Comparison of ENCODE assay signal across 2 cellular contexts in the genomic region with DNA sequence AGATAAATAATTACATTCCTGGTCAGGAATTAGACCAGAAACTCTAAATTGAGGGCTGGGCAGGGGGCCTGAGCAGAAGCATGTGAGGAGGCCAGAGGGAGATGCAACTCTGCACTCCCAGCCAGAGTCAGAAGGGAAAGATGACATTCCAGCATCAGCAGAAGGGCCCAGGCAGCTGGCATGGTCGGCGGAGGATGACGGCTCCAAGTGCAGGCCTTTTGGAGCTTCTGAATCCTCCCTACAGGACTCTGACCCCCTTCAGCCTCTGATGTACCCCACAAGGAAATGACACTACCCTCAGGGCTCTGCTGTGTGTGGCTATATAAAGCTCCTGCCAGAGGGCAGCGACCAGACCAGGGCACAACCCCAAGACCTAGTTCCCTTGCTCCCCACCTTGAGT.
TF ChIP-seq lines count a peak whose summit lies in the region.

No MANE protein-coding gene starts in this region.

TF ChIP-seq in GM23338, 12 proteins besides CTCF, POLR2A, EP300 and RAD21 (continued from another document):
- TF ChIP-seq, protein P1, sequence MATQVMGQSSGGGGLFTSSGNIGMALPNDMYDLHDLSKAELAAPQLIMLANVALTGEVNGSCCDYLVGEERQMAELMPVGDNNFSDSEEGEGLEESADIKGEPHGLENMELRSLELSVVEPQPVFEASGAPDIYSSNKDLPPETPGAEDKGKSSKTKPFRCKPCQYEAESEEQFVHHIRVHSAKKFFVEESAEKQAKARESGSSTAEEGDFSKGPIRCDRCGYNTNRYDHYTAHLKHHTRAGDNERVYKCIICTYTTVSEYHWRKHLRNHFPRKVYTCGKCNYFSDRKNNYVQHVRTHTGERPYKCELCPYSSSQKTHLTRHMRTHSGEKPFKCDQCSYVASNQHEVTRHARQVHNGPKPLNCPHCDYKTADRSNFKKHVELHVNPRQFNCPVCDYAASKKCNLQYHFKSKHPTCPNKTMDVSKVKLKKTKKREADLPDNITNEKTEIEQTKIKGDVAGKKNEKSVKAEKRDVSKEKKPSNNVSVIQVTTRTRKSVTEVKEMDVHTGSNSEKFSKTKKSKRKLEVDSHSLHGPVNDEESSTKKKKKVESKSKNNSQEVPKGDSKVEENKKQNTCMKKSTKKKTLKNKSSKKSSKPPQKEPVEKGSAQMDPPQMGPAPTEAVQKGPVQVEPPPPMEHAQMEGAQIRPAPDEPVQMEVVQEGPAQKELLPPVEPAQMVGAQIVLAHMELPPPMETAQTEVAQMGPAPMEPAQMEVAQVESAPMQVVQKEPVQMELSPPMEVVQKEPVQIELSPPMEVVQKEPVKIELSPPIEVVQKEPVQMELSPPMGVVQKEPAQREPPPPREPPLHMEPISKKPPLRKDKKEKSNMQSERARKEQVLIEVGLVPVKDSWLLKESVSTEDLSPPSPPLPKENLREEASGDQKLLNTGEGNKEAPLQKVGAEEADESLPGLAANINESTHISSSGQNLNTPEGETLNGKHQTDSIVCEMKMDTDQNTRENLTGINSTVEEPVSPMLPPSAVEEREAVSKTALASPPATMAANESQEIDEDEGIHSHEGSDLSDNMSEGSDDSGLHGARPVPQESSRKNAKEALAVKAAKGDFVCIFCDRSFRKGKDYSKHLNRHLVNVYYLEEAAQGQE (IDR thresholded peaks at IDR 0.05; ENCODE audit: unreplicated experiment) = no peak
- TF ChIP-seq EZH2phosphoT487 (IDR thresholded peaks at IDR 0.05; ENCODE audit: unreplicated experiment) (no peak), JUNB (IDR thresholded peaks at IDR 0.05; ENCODE audit: unreplicated experiment) (no peak), EZH2 (IDR thresholded peaks at IDR 0.05; ENCODE audit: low read depth, unreplicated experiment) (no peak), CREB1 (CRISPR knock-in tag; IDR thresholded peaks at IDR 0.05; ENCODE audit: low read depth) (no peak), STAT1 (IDR thresholded peaks at IDR 0.05; ENCODE audit: unreplicated experiment) (no peak), ZNF114 (CRISPR knock-in tag; IDR thresholded peaks at IDR 0.05) (no peak)
- TF ChIP-seq, protein P2, sequence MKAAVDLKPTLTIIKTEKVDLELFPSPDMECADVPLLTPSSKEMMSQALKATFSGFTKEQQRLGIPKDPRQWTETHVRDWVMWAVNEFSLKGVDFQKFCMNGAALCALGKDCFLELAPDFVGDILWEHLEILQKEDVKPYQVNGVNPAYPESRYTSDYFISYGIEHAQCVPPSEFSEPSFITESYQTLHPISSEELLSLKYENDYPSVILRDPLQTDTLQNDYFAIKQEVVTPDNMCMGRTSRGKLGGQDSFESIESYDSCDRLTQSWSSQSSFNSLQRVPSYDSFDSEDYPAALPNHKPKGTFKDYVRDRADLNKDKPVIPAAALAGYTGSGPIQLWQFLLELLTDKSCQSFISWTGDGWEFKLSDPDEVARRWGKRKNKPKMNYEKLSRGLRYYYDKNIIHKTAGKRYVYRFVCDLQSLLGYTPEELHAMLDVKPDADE (IDR thresholded peaks at IDR 0.05) = no peak
- TF ChIP-seq, protein P3, sequence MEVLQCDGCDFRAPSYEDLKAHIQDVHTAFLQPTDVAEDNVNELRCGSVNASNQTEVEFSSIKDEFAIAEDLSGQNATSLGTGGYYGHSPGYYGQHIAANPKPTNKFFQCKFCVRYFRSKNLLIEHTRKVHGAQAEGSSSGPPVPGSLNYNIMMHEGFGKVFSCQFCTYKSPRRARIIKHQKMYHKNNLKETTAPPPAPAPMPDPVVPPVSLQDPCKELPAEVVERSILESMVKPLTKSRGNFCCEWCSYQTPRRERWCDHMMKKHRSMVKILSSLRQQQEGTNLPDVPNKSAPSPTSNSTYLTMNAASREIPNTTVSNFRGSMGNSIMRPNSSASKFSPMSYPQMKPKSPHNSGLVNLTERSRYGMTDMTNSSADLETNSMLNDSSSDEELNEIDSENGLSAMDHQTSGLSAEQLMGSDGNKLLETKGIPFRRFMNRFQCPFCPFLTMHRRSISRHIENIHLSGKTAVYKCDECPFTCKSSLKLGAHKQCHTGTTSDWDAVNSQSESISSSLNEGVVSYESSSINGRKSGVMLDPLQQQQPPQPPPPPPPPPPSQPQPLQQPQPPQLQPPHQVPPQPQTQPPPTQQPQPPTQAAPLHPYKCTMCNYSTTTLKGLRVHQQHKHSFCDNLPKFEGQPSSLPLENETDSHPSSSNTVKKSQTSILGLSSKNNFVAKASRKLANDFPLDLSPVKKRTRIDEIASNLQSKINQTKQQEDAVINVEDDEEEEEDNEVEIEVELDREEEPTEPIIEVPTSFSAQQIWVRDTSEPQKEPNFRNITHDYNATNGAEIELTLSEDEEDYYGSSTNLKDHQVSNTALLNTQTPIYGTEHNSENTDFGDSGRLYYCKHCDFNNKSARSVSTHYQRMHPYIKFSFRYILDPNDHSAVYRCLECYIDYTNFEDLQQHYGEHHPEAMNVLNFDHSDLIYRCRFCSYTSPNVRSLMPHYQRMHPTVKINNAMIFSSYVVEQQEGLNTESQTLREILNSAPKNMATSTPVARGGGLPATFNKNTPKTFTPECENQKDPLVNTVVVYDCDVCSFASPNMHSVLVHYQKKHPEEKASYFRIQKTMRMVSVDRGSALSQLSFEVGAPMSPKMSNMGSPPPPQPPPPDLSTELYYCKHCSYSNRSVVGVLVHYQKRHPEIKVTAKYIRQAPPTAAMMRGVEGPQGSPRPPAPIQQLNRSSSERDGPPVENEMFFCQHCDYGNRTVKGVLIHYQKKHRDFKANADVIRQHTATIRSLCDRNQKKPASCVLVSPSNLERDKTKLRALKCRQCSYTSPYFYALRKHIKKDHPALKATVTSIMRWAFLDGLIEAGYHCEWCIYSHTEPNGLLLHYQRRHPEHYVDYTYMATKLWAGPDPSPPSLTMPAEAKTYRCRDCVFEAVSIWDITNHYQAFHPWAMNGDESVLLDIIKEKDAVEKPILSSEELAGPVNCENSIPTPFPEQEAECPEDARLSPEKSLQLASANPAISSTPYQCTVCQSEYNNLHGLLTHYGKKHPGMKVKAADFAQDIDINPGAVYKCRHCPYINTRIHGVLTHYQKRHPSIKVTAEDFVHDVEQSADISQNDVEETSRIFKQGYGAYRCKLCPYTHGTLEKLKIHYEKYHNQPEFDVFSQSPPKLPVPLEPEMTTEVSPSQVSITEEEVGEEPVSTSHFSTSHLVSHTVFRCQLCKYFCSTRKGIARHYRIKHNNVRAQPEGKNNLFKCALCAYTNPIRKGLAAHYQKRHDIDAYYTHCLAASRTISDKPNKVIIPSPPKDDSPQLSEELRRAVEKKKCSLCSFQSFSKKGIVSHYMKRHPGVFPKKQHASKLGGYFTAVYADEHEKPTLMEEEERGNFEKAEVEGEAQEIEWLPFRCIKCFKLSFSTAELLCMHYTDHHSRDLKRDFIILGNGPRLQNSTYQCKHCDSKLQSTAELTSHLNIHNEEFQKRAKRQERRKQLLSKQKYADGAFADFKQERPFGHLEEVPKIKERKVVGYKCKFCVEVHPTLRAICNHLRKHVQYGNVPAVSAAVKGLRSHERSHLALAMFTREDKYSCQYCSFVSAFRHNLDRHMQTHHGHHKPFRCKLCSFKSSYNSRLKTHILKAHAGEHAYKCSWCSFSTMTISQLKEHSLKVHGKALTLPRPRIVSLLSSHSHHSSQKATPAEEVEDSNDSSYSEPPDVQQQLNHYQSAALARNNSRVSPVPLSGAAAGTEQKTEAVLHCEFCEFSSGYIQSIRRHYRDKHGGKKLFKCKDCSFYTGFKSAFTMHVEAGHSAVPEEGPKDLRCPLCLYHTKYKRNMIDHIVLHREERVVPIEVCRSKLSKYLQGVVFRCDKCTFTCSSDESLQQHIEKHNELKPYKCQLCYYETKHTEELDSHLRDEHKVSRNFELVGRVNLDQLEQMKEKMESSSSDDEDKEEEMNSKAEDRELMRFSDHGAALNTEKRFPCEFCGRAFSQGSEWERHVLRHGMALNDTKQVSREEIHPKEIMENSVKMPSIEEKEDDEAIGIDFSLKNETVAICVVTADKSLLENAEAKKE (CRISPR knock-in tag; IDR thresholded peaks at IDR 0.05) = no peak
TF ChIP-seq in GM23338: peak in this region for 0.

TF ChIP-seq in neural cell, 6 proteins besides CTCF, POLR2A, EP300 and RAD21 (continued from another document):
- TF ChIP-seq, protein P1 (IDR thresholded peaks at IDR 0.05; ENCODE audit: borderline replicate concordance) = no peak
- TF ChIP-seq POLR2AphosphoS5 (IDR thresholded peaks at IDR 0.05) = no peak
- TF ChIP-seq TAF1 (IDR thresholded peaks at IDR 0.05; ENCODE audit: low read depth) = no peak
- no peak for TF ChIP-seq EZH2 (IDR thresholded peaks at IDR 0.05; ENCODE audit: borderline replicate concordance, insufficient read depth, low read length, poor library complexity, severe bottlenecking)
